Comparison of ENCODE assay signal across 2 cellular contexts in the genomic region with DNA sequence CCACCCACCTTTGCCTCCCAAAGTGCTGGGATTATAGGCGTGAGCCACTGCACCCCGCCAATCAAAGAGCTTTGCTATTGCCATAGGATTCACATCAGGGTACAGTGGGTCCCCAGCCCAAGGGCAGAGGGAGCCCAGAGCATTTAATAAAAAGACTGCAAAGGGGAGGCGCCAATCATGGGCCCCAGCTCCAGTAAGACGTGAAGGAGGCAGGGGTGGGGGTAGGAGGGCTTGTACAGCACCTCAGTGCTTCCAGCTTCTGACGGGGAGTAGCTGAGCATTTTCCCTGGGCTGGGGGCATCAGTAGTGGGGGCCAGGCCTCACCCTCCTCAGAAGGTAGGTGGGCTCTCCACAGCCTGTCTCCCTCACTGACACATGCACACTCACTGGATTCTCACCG.
TF ChIP-seq lines count a peak whose summit lies in the region.

No MANE protein-coding gene starts in this region.

TF ChIP-seq in A549, 52 proteins besides CTCF, POLR2A, EP300 and RAD21 (continued from another document):
- TF ChIP-seq, protein P1, sequence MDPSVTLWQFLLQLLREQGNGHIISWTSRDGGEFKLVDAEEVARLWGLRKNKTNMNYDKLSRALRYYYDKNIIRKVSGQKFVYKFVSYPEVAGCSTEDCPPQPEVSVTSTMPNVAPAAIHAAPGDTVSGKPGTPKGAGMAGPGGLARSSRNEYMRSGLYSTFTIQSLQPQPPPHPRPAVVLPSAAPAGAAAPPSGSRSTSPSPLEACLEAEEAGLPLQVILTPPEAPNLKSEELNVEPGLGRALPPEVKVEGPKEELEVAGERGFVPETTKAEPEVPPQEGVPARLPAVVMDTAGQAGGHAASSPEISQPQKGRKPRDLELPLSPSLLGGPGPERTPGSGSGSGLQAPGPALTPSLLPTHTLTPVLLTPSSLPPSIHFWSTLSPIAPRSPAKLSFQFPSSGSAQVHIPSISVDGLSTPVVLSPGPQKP (IDR thresholded peaks at IDR 0.05; ENCODE audit: low read depth, low read length) = no peak
- no peak for TF ChIP-seq HOXA7 (CRISPR knock-in tag; IDR thresholded peaks at IDR 0.05)
- TF ChIP-seq RNF2 (IDR thresholded peaks at IDR 0.05; ENCODE audit: borderline replicate concordance, low read depth) = no peak
- TF ChIP-seq JUN (IDR thresholded peaks at IDR 0.05) = no peak
- no peak for TF ChIP-seq KDM1A (IDR thresholded peaks at IDR 0.05; ENCODE audit: low read depth)
- TF ChIP-seq NFE2L2 (conservative IDR thresholded peaks at IDR 0.05; ENCODE audit: low read length) = no peak
- no peak for TF ChIP-seq CHD4 (IDR thresholded peaks at IDR 0.05; ENCODE audit: borderline replicate concordance)
- TF ChIP-seq RCOR1 (IDR thresholded peaks at IDR 0.05; ENCODE audit: low read depth, low read length) = no peak

TF ChIP-seq in WTC11, 78 proteins besides CTCF, POLR2A, EP300 and RAD21 (continued from another document):
- TF ChIP-seq, protein P2, sequence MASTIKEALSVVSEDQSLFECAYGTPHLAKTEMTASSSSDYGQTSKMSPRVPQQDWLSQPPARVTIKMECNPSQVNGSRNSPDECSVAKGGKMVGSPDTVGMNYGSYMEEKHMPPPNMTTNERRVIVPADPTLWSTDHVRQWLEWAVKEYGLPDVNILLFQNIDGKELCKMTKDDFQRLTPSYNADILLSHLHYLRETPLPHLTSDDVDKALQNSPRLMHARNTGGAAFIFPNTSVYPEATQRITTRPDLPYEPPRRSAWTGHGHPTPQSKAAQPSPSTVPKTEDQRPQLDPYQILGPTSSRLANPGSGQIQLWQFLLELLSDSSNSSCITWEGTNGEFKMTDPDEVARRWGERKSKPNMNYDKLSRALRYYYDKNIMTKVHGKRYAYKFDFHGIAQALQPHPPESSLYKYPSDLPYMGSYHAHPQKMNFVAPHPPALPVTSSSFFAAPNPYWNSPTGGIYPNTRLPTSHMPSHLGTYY (CRISPR knock-in tag; IDR thresholded peaks at IDR 0.05) = no peak
